In the genomic region with DNA sequence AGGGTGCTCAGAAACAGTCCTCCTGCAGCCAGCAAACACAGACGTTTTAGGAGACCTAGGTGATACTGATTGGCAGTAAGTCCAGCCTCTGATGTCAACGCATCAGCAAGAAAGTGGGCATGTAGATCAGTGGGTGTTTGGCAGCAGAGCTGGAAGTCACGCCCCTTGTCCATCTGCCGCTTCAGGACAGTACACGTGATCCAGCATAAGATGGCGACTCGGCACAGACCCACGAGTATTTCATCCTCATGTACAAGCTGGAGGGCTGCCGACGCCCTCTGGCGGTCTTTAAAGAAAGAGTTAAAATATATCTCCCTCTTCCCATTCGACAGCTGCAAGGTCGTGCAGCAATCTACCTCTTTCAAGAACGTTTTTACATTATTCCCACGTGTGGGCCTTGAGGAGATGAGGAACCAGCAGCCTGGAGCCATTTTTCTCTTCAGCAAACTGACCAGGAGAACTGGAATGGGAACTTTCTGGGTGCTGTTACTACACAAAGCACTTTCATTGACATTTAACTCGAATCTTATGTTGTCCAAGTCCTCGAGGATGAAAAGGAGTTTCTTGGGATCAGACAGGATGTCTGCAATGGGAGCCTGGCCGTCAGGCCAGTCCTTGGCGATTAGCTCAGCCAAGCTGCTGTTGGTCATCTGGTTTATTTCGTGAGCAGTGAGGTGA, we compare ENCODE assay signal across 8 cellular contexts. TPM values are rescaled to one million over a fixed set of nuclear protein-coding genes. Genes with fewer than 3 reads are reported as not detected.
A peak's percentile ranks its signal among the peaks of the same experiment; 100 is the strongest.
DNase-seq lines count a peak whose midpoint lies in the region; ATAC-seq and TF ChIP-seq lines count a peak whose summit lies in the region.

No MANE protein-coding gene starts in this region.

- TF ChIP-seq CTCF in activated CD8-positive, alpha-beta T cell treated with anti-CD3 and anti-CD28 coated beads for 36 hours (IDR thresholded peaks at IDR 0.05), result peak; percentile 75
- no peak for TF ChIP-seq CTCF in suprapubic skin (IDR thresholded peaks at IDR 0.05)

- WGBS in suprapubic skin, result 36% methylated on average over 17 of the region's 20 CpGs

- no peaks in the 10 kb centered on the region for H3K36me3 Mint-ChIP-seq in activated CD8-positive, alpha-beta T cell treated with anti-CD3 and anti-CD28 coated beads for 36 hours (ENCODE audit: low read depth)

- H3K4me3 Mint-ChIP-seq in activated CD8-positive, alpha-beta T cell treated with anti-CD3 and anti-CD28 coated beads for 36 hours, result no peak overlapping the region

- no peak overlapping the region for H3K27ac ChIP-seq in suprapubic skin

- TF ChIP-seq EP300 in suprapubic skin (IDR thresholded peaks at IDR 0.05), result no peak

- no peak for TF ChIP-seq POLR2A in suprapubic skin (IDR thresholded peaks at IDR 0.05)

- CTCF ChIA-PET in activated CD8-positive, alpha-beta T cell treated with anti-CD3 and anti-CD28 coated beads for 36 hours (lab: Charles Lee), result interaction anchor here (1.2 to 2.3 kb wide), 8 partner anchors 32 to 443 kb away, joined by 3 to 10 read pairs (median 4); no protein-coding TSS in a partner anchor

- peaks cover 2% of the 10 kb centered on the region for H3K4me1 Mint-ChIP-seq in activated CD8-positive, alpha-beta T cell treated with anti-CD3 and anti-CD28 coated beads for 36 hours (ENCODE audit: low read depth)

- intact Hi-C loops in activated CD8-positive, alpha-beta T cell treated with anti-CD3 and anti-CD28 coated beads for 36 hours (cut with micrococcal nuclease), result no loop called here

- no peaks in the 10 kb centered on the region for H3K4me1 ChIP-seq in suprapubic skin

- no peaks in the 10 kb centered on the region for H3K27me3 ChIP-seq in suprapubic skin

- POLR2A ChIA-PET in activated CD8-positive, alpha-beta T cell treated with anti-CD3 and anti-CD28 coated beads for 36 hours (lab: Charles Lee), result interaction anchor here (0.5 kb wide), 1 partner anchor 535 kb away, joined by 3 read pairs; no protein-coding TSS in a partner anchor

- H3K4me3 ChIP-seq in suprapubic skin, result no peak overlapping the region

- no peaks in the 10 kb centered on the region for H3K9me3 ChIP-seq in suprapubic skin

- H3K36me3 ChIP-seq in suprapubic skin, result no peaks in the 10 kb centered on the region

- peaks cover 13% of the 10 kb centered on the region for H3K27me3 Mint-ChIP-seq in activated CD8-positive, alpha-beta T cell treated with anti-CD3 and anti-CD28 coated beads for 36 hours

- no peak overlapping the region for H3K27ac Mint-ChIP-seq in activated CD8-positive, alpha-beta T cell treated with anti-CD3 and anti-CD28 coated beads for 36 hours

- peak; percentile 94 for DNase-seq in DMS79 (lab: John Stamatoyannopoulos, UW)
- DNase-seq in NCI-H510A (lab: John Stamatoyannopoulos, UW), result peak; percentile 7
- DNase-seq in activated CD8-positive, alpha-beta T cell treated with anti-CD3 and anti-CD28 coated beads for 36 hours, result peak; percentile 78
- peak; percentile 22 for DNase-seq in hepatic stellate cell (ENCODE audit: low spot score)
- DNase-seq in stimulated activated CD4-positive, alpha-beta T cell treated with anti-CD3 and anti-CD28 coated beads, Interleukin-2, amount 100 ng/mL, for 48 hours, result peak; percentile 19 to 23
- DNase-seq in suprapubic skin (ENCODE audit: low spot score in 2 of 2), result no peak
- no peak for DNase-seq in activated gamma-delta T cell (lab: John Stamatoyannopoulos, UW)

- no peaks in the 10 kb centered on the region for H3K9me3 Mint-ChIP-seq in activated CD8-positive, alpha-beta T cell treated with anti-CD3 and anti-CD28 coated beads for 36 hours

- peak; percentile 46 for ATAC-seq in HG03520 (IDR thresholded peaks at IDR 0.05; ENCODE audit: unreplicated experiment)
- peak; percentile 90 for ATAC-seq in activated CD8-positive, alpha-beta T cell treated with anti-CD3 and anti-CD28 coated beads for 36 hours

RNA-seq across cellular contexts. Expression of a gene that starts 22.3 kb away (rescaled TPM):
- under 1 TPM in 1 of 2 experiments, not detected in 1; 0.14 TPM for total RNA-seq in activated CD8-positive, alpha-beta T cell treated with anti-CD3 and anti-CD28 coated beads for 36 hours
- total RNA-seq in suprapubic skin, result under 1 TPM in 1 of 4 donors, not detected in 3; 0.26 TPM

RNA-seq across cellular contexts. Expression of a gene that starts 26.8 kb away (rescaled TPM):
- not detected for total RNA-seq in activated CD8-positive, alpha-beta T cell treated with anti-CD3 and anti-CD28 coated beads for 36 hours
- total RNA-seq in suprapubic skin, result not detected

RNA-seq across cellular contexts. Expression of a gene that starts 40.6 kb away (rescaled TPM):
- not detected for total RNA-seq in activated CD8-positive, alpha-beta T cell treated with anti-CD3 and anti-CD28 coated beads for 36 hours
- not detected for total RNA-seq in suprapubic skin

RNA-seq across cellular contexts. Expression of a gene that starts 50.6 kb away (rescaled TPM):
- total RNA-seq in activated CD8-positive, alpha-beta T cell treated with anti-CD3 and anti-CD28 coated beads for 36 hours, result not detected
- not detected for total RNA-seq in suprapubic skin

Comparison
In these comparisons a context has a peak if more than half of its experiments do, and no peak if none do; other contexts are left out.
1. DNase-seq: peak in DMS79 (single experiment), NCI-H510A (single experiment), activated CD8-positive, alpha-beta T cell treated with anti-CD3 and anti-CD28 coated beads for 36 hours (single experiment), hepatic stellate cell (single experiment) and stimulated activated CD4-positive, alpha-beta T cell treated with anti-CD3 and anti-CD28 coated beads, Interleukin-2, amount 100 ng/mL, for 48 hours (2 of 2); none in suprapubic skin (0 of 2) and activated gamma-delta T cell (single experiment).